Comparison of ENCODE assay signal across 26 cellular contexts in genomic region chr6:122161136-122161535, GRCh38.
"Had no signal": no experiment of that assay in that cellular context is flagged by ENCODE, and none has a peak within 500 bp of the region (broad histone marks: within the 10 kb centered on the region; RNA-seq: fewer than 3 reads in every experiment).

No MANE protein-coding gene starts in this region.

- H3K4me1 ChIP-seq: colonic mucosa, esophagus squamous epithelium, gastrocnemius medialis, heart right ventricle, left lung, lower lobe of right lung had no signal

- DNase-seq: colonic mucosa; cortex of kidney; effector CD8-positive, alpha-beta T cell; effector memory CD8-positive, alpha-beta T cell; endodermal cell; erythroblast; esophagus squamous epithelium; foreskin fibroblast; foreskin melanocyte; gastrocnemius medialis; glutamatergic neuron; head of caudate nucleus; heart right ventricle; hippocampal formation; left cardiac atrium; left lung; left ventricle myocardium superior; lower lobe of right lung; mesenchymal stem cell; mucosa of descending colon; naive B cell had no signal

- FAIRE-seq: endometrium, islet of Langerhans, keratinocyte had no signal

- ATAC-seq: effector memory CD8-positive, alpha-beta T cell; esophagus mucosa; gastrocnemius medialis; heart right ventricle; left cardiac atrium; left lung; left ventricle myocardium superior; lower lobe of right lung; mucosa of descending colon had no signal

- H3K27me3 ChIP-seq: colonic mucosa, esophagus squamous epithelium, gastrocnemius medialis, heart right ventricle, left lung had no signal

- H3K9me3 ChIP-seq: colonic mucosa, esophagus squamous epithelium, gastrocnemius medialis, lower lobe of right lung, mucosa of descending colon had no signal

- H3K36me3 ChIP-seq: colonic mucosa, esophagus squamous epithelium, gastrocnemius medialis, heart right ventricle, left lung, lower lobe of right lung had no signal

- H3K27ac ChIP-seq: colonic mucosa, epithelial cell of prostate, esophagus squamous epithelium, gastrocnemius medialis, heart right ventricle, left lung, lower lobe of right lung had no signal

- H3K4me3 ChIP-seq: colonic mucosa, esophagus squamous epithelium, gastrocnemius medialis, heart right ventricle, left lung, lower lobe of right lung, mucosa of descending colon had no signal
